ENCODE assay signal across 9 cellular contexts in the genomic region with DNA sequence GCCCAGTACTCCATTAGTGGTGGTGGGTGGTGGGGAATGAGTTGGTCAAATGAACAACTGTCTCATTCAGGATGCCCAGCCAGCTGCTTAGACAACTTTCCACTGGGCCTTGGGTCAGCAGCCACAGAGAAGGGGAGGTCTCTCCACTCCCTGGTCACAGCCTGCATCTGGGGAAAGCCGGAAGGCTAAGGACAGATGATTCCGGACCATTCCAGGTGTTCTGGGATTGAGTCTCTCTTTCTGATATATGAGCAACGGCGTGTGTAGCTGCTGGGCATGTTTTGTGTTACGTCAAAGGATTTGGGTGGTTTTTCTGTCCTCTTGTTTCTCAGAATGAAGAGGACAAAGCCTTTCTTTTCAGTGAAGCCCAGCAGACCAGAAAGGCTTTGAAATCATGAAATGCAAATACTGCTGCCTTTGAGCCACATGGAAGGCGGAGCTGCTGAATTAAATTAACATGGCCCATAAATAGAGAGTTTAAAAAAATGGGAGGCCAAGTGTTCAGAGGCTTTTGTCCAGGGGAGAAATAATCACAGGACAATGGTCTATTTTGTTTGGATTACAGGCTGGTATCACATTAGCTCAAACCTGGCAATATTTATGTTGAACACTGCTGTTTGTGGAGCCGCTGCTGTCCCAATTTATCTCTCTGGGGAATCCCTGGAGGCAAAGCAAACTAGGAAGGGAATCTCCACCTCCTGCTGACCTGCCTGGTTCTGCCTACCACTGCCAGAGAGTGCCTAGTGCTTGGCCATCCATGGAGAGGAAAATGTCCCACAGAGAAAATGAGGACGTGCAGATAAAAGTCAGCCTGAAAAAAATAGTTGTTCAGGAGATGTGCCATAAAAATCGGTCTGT.
DNase-seq lines count a peak whose midpoint lies in the region; ATAC-seq and TF ChIP-seq lines count a peak whose summit lies in the region.
"Had no signal": no experiment of that assay in that cellular context is flagged by ENCODE, and none has a peak within 500 bp of the region (broad histone marks: within the 10 kb centered on the region; RNA-seq: fewer than 3 reads in every experiment).

No MANE protein-coding gene starts in this region.

- no peak overlapping the region for H3K27ac Mint-ChIP-seq in nephron progenitor cell
- H3K27ac Mint-ChIP-seq: activated CD4-positive, alpha-beta memory T cell treated with anti-CD3 and anti-CD28 coated beads for 36 hours had no signal

- H3K27me3 ChIP-seq in H7 (ENCODE audit: control insufficient read depth, insufficient read depth, low read length): no peaks in the 10 kb centered on the region

- H3K36me3 Mint-ChIP-seq in nephron progenitor cell (ENCODE audit: low read depth): no peaks in the 10 kb centered on the region
- H3K36me3 Mint-ChIP-seq: activated CD4-positive, alpha-beta memory T cell treated with anti-CD3 and anti-CD28 coated beads for 36 hours had no signal

- H3K4me3 Mint-ChIP-seq in nephron progenitor cell: no peak overlapping the region
- H3K4me3 Mint-ChIP-seq: activated CD4-positive, alpha-beta memory T cell treated with anti-CD3 and anti-CD28 coated beads for 36 hours had no signal

- ATAC-seq in GM18517 (IDR thresholded peaks at IDR 0.05; ENCODE audit: unreplicated experiment) (peak; percentile 84), mucosa of descending colon (no peak)

- H3K4me1 ChIP-seq in mucosa of descending colon (ENCODE audit: low read depth): no peaks in the 10 kb centered on the region

- H3K9me3 ChIP-seq in mucosa of descending colon: no peaks in the 10 kb centered on the region

- peaks cover 24% of the 10 kb centered on the region for H3K4me1 Mint-ChIP-seq in nephron progenitor cell

- peaks cover 31% of the 10 kb centered on the region for H3K27me3 Mint-ChIP-seq in nephron progenitor cell (ENCODE audit: low read depth, poor library complexity)

- no peaks in the 10 kb centered on the region for H3K36me3 ChIP-seq in H7 (replicated peaks; ENCODE audit: control insufficient read depth, insufficient read depth, low read length)
- H3K36me3 ChIP-seq in mucosa of descending colon (ENCODE audit: low read depth): no peaks in the 10 kb centered on the region

- TF ChIP-seq CTCF in mucosa of descending colon (IDR thresholded peaks at IDR 0.05) (no peak), nephron progenitor cell (IDR thresholded peaks at IDR 0.05) (no peak)

- intact Hi-C loops in mucosa of descending colon (cut with DNase I, micrococcal nuclease): no loop called here

- H3K4me3 ChIP-seq in H7 (ENCODE audit: insufficient read depth, low read depth, low read length) (no peak overlapping the region), mucosa of descending colon (no peak overlapping the region)

- no peaks in the 10 kb centered on the region for H3K9me3 Mint-ChIP-seq in nephron progenitor cell
- H3K9me3 Mint-ChIP-seq: activated CD4-positive, alpha-beta memory T cell treated with anti-CD3 and anti-CD28 coated beads for 36 hours had no signal

- peak; percentile 47 for DNase-seq in H7
- DNase-seq in NCI-H2081 (lab: John Stamatoyannopoulos, UW): peak; percentile 85 to 96
- DNase-seq in medulla oblongata (ENCODE audit: extremely low spot score): peak; percentile 87
- no peak for DNase-seq in NCI-H1436 treated with DMSO at 0.1 percent for 48 hours (lab: John Stamatoyannopoulos, UW)
- no peak for DNase-seq in AML-193 (lab: John Stamatoyannopoulos, UW)
- no peak for DNase-seq in mucosa of descending colon
- DNase-seq in nephron progenitor cell: no peak
- DNase-seq: activated CD4-positive, alpha-beta memory T cell treated with anti-CD3 and anti-CD28 coated beads for 36 hours had no signal

Comparison
In these comparisons a context has a peak if more than half of its experiments do, and no peak if none do; other contexts are left out.
1. DNase-seq: peak in H7 (single experiment), NCI-H2081 (2 of 2) and medulla oblongata (single experiment); none in NCI-H1436 treated with DMSO at 0.1 percent for 48 hours (single experiment), AML-193 (0 of 2), mucosa of descending colon (0 of 3) and nephron progenitor cell (single experiment).